ENCODE assay signal across 8 cellular contexts in genomic region chr5:42951169-42951846, GRCh38.
DNase-seq lines count a peak whose midpoint lies in the region; ATAC-seq and TF ChIP-seq lines count a peak whose summit lies in the region.

No MANE protein-coding gene starts in this region.

- intact Hi-C loops in vagina (cut with DNase I): loop anchor here (2.0 to 5.0 kb wide), 3 partner anchors 41 to 171 kb away; partner anchors contain the start of gene ZNF131

- H3K4me1 ChIP-seq in rectal smooth muscle tissue (ENCODE audit: control insufficient read depth, insufficient read depth, low read length) (no peaks in the 10 kb centered on the region), vagina (peaks cover 12% of the 10 kb centered on the region)

- peaks cover 33% of the 10 kb centered on the region for H3K27me3 ChIP-seq in rectal smooth muscle tissue (ENCODE audit: control insufficient read depth, insufficient read depth, low read length)
- no peaks in the 10 kb centered on the region for H3K27me3 ChIP-seq in vagina

- TF ChIP-seq CTCF in GM12873 (IDR thresholded peaks at IDR 0.05; ENCODE audit: insufficient read depth, low read depth, low read length, missing control alignments) (peak; percentile 3), epithelial cell of proximal tubule (conservative IDR thresholded peaks at IDR 0.05; ENCODE audit: low read depth, low read length) (no peak), vagina (IDR thresholded peaks at IDR 0.05) (no peak)

- H3K9ac ChIP-seq in rectal smooth muscle tissue (ENCODE audit: low read length): no peak overlapping the region

- ATAC-seq in HG02588 (IDR thresholded peaks at IDR 0.05; ENCODE audit: unreplicated experiment): peak; percentile 39

- H3K4me3 ChIP-seq in epithelial cell of proximal tubule (ENCODE audit: low read depth, low read length): peak overlapping the region; percentile 56
- peak overlapping the region; percentile 60 for H3K4me3 ChIP-seq in rectal smooth muscle tissue (ENCODE audit: low read length)
- peak overlapping the region; percentile 45 to 63 for H3K4me3 ChIP-seq in vagina

- H3K27ac ChIP-seq in rectal smooth muscle tissue (ENCODE audit: low read depth, low read length) (peak overlapping the region; percentile 60), vagina (peak overlapping the region; percentile 93)

- no peaks in the 10 kb centered on the region for H3K36me3 ChIP-seq in rectal smooth muscle tissue (ENCODE audit: control insufficient read depth, insufficient read depth, low read length)
- H3K36me3 ChIP-seq in vagina: no peaks in the 10 kb centered on the region

- no peak for TF ChIP-seq POLR2A in vagina (IDR thresholded peaks at IDR 0.05)

- H3K9me3 ChIP-seq in vagina: peaks cover 11% of the 10 kb centered on the region

- DNase-seq in NCI-H2196 (lab: John Stamatoyannopoulos, UW; ENCODE audit: unreplicated experiment) (peak; percentile 64), epithelial cell of proximal tubule (ENCODE audit: low read depth) (no peak), vagina (ENCODE audit: extremely low spot score in 2 of 2) (no peak), mesenteric fat pad (ENCODE audit: low spot score) (no peak)
- peak; percentile 42 to 69 (median 51) for DNase-seq in activated CD8-positive, alpha-beta memory T cell treated with anti-CD3 and anti-CD28 coated beads for 48 hours (ENCODE audit: low read depth in 2 of 3, low spot score in 2 of 3)

Comparison
In these comparisons a context has a peak if more than half of its experiments do, and no peak if none do; other contexts are left out.
1. DNase-seq: peak in NCI-H2196 (single experiment) and activated CD8-positive, alpha-beta memory T cell treated with anti-CD3 and anti-CD28 coated beads for 48 hours (3 of 3); none in epithelial cell of proximal tubule (single experiment), vagina (0 of 2) and mesenteric fat pad (single experiment).
2. Peak in every context shown above with its lines, with median percentiles within 50 percentile points of each other: H3K4me3 ChIP-seq.